ENCODE assay signal across 20 cellular contexts in the genomic region with DNA sequence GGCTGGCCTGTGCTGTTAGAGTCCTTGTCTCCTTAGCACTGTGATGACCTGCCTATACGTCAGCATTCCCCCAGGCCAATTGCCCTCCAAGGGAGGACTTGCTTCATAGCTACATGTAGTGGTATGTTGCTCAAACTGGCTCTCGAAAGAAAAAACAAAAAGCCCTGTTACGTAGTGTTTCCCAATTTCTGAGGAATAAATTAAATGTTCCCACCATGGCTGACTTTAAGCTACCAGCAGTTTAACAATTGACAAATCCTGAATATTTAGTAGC. TPM values are rescaled to one million over a fixed set of nuclear protein-coding genes. Genes with fewer than 3 reads are reported as not detected.
DNase-seq lines count a peak whose midpoint lies in the region; ATAC-seq and TF ChIP-seq lines count a peak whose summit lies in the region.
"Had no signal": no experiment of that assay in that cellular context is flagged by ENCODE, and none has a peak within 500 bp of the region (broad histone marks: within the 10 kb centered on the region; RNA-seq: fewer than 3 reads in every experiment).

No MANE protein-coding gene starts in this region.

- H3K9me3 Mint-ChIP-seq in mesothelial cell of epicardium (peaks cover 3% of the 10 kb centered on the region), T-cell (no peaks in the 10 kb centered on the region)
- H3K9me3 Mint-ChIP-seq: CD8-positive, alpha-beta memory T cell had no signal

- DNase-seq in PC-9 (peak in 1 of 2 experiments; percentile 48), mammary epithelial cell (peak; percentile 80), kidney tubule cell (ENCODE audit: low spot score) (peak; percentile 19), activated T-cell treated with anti-CD3 and anti-CD28 coated beads for 4 hours (no peak), mesothelial cell of epicardium (ENCODE audit: low spot score in 2 of 2, unreplicated experiment in 2 of 2) (no peak), T-cell (no peak)
- DNase-seq: ACHN; C1 segment of cervical spinal cord; CD8-positive, alpha-beta memory T cell; HFFc6; MM.1S; NCI-H1092 treated with DMSO at 0.1 percent for 48 hours; NCI-H146; NCI-H2081; NK-92 treated with Interleukin-12 subunit alpha and Interleukin-12 subunit beta, amount 100 ng/mL, for 24 hours; RPMI8226 had no signal

- H3K4me3 Mint-ChIP-seq in mesothelial cell of epicardium (no peak overlapping the region), T-cell (no peak overlapping the region)
- H3K4me3 Mint-ChIP-seq: CD8-positive, alpha-beta memory T cell; HFFc6 had no signal

- H3K4me1 ChIP-seq in PC-9 (replicated peaks; ENCODE audit: insufficient read depth) (peaks cover 69% of the 10 kb centered on the region), mammary epithelial cell (ENCODE audit: insufficient read depth, low read length) (peaks cover 39% of the 10 kb centered on the region)

- intact Hi-C loops in PC-9 (cut with micrococcal nuclease; ENCODE audit: unreplicated experiment): no loop called here
- intact Hi-C loops in mammary epithelial cell (cut with micrococcal nuclease): no loop called here

- peaks cover 5% of the 10 kb centered on the region; the same call in 1 of the 2 replicates for H3K9me3 ChIP-seq in PC-9 (ENCODE audit: insufficient read depth, low read depth)
- H3K9me3 ChIP-seq in mammary epithelial cell (replicated peaks; ENCODE audit: insufficient read depth, low read length): peaks cover 21% of the 10 kb centered on the region

- peaks cover 59% of the 10 kb centered on the region for H3F3A ChIP-seq in PC-9 (ENCODE audit: insufficient read depth, low read depth)

- H3K79me2 ChIP-seq in PC-9 (ENCODE audit: low read depth) (peaks cover 74% of the 10 kb centered on the region), mammary epithelial cell (ENCODE audit: insufficient read depth, low read length) (peaks cover 46% of the 10 kb centered on the region)

- H3K4me1 Mint-ChIP-seq in mesothelial cell of epicardium (peaks cover 2% of the 10 kb centered on the region), T-cell (peaks cover 3 to 24% (median 15%) of the 10 kb centered on the region in 3 donors)

- H2AFZ ChIP-seq in PC-9 (no peak overlapping the region), mammary epithelial cell (ENCODE audit: low read depth, low read length) (peak overlapping the region; percentile 1)

- 45% methylated on average over 3 of the region's 3 CpGs for WGBS in mammary epithelial cell (ENCODE audit: low coverage, missing lambda C conversion rate)

- ATAC-seq in GM19452 (IDR thresholded peaks at IDR 0.05; ENCODE audit: unreplicated experiment) (no peak), T-cell (replicated peaks in 1 of 4) (no peak)

- H3K27ac ChIP-seq in PC-9 (peak overlapping the region; percentile 32), mammary epithelial cell (ENCODE audit: insufficient read depth, low read depth, low read length) (peak overlapping the region; percentile 67)
- H3K27ac ChIP-seq: HL-60 had no signal

- no peaks in the 10 kb centered on the region for H3K9me2 ChIP-seq in PC-9 (ENCODE audit: insufficient read depth)

- H3K36me3 Mint-ChIP-seq in mesothelial cell of epicardium (no peaks in the 10 kb centered on the region), T-cell (peaks cover 26% of the 10 kb centered on the region)
- H3K36me3 Mint-ChIP-seq: CD8-positive, alpha-beta memory T cell had no signal

- H3K4me2 ChIP-seq in PC-9 (peak overlapping the region; percentile 32; the same call in 1 of the 2 replicates), mammary epithelial cell (ENCODE audit: insufficient read depth, low read depth, low read length) (no peak overlapping the region)

- CTCF ChIA-PET in PC-9 (lab: Charles Lee) (no interaction called here), mammary epithelial cell (lab: Charles Lee; ENCODE audit: low non-redundant PET) (interaction anchor here (0.7 kb wide), 1 partner anchor 571 kb away, joined by 4 read pairs; no protein-coding TSS in a partner anchor), T-cell (lab: Charles Lee) (no interaction called here)

- no peak for TF ChIP-seq CTCF in PC-9 (conservative IDR thresholded peaks at IDR 0.05)
- TF ChIP-seq CTCF in mammary epithelial cell (conservative IDR thresholded peaks at IDR 0.05 in 1 of 2, IDR thresholded peaks at IDR 0.05 in 1 of 2; ENCODE audit: extremely low read depth in 1 of 2, insufficient read depth in 1 of 2, low read depth in 1 of 2, low read length in 2 of 2): no peak
- no peak for TF ChIP-seq CTCF in mesothelial cell of epicardium (IDR thresholded peaks at IDR 0.05; ENCODE audit: unreplicated experiment)

- H4K20me1 ChIP-seq in PC-9 (ENCODE audit: insufficient read depth) (no peaks in the 10 kb centered on the region), mammary epithelial cell (ENCODE audit: insufficient read depth, low read length) (no peaks in the 10 kb centered on the region)

- POLR2A ChIA-PET in PC-9 (lab: Charles Lee; ENCODE audit: unreplicated experiment): no interaction called here
- POLR2A ChIA-PET in T-cell (lab: Charles Lee): no interaction called here

- H3K9ac ChIP-seq in mammary epithelial cell (ENCODE audit: insufficient read depth, low read length): no peak overlapping the region

- no peak overlapping the region for H3K4me3 ChIP-seq in PC-9
- H3K4me3 ChIP-seq in mammary epithelial cell (replicated peaks in 1 of 3; ENCODE audit: insufficient read depth in 1 of 3, low read depth in 2 of 3, low read length in 3 of 3): no peak overlapping the region

- H3K27me3 ChIP-seq in PC-9 (ENCODE audit: insufficient read depth, low read depth) (no peaks in the 10 kb centered on the region), mammary epithelial cell (ENCODE audit: insufficient read depth, low read length) (no peaks in the 10 kb centered on the region)

- H3K27me3 Mint-ChIP-seq in mesothelial cell of epicardium (ENCODE audit: low read depth) (peaks cover 6% of the 10 kb centered on the region), T-cell (no peaks in the 10 kb centered on the region)

- in situ Hi-C loops in mammary epithelial cell (cut with MboI; ENCODE audit: low sequenced_read_pairs in 2 of 2): no loop called here

- no peak overlapping the region for H3K27ac Mint-ChIP-seq in mesothelial cell of epicardium
- H3K27ac Mint-ChIP-seq in T-cell: no peak overlapping the region
- H3K27ac Mint-ChIP-seq: HFFc6 had no signal

- H3K36me3 ChIP-seq in PC-9 (ENCODE audit: low read depth) (peaks cover 23% of the 10 kb centered on the region), mammary epithelial cell (ENCODE audit: insufficient read depth, low read length) (peaks cover 2% of the 10 kb centered on the region)

- no TSS peak for BruUV-seq in PC-9 (replicated peaks; lab: Mats Ljungman, UMichigan)
- BruUV-seq in mammary epithelial cell (replicated peaks; lab: Mats Ljungman, UMichigan): no TSS peak

- dilution Hi-C loops in mammary epithelial cell (cut with HindIII; ENCODE audit: low sequenced_read_pairs): loop anchor here (25.0 kb wide), 1 partner anchor 313 kb away; no protein-coding TSS in a partner anchor

RNA-seq across cellular contexts. Expression of a gene that starts 54.6 kb away (rescaled TPM):
- 4.7 and 6.3 TPM in 2 replicates for total RNA-seq in PC-9 (2021)
- 10 to 100 TPM in 1 of 2 donors, under 1 TPM in 1; 0.67 to 19.9 TPM for total RNA-seq in mammary epithelial cell
- polyA plus RNA-seq in mammary epithelial cell: 11.1 TPM
- polyA minus RNA-seq in mammary epithelial cell: 27.6 TPM
- 0.89 to 1.0 TPM (median 0.99 TPM) in 3 replicates for total RNA-seq in mesothelial cell of epicardium
- 10 to 100 TPM in 4 of 5 donors, 1 to 10 TPM in 1; 8.2 to 15.4 (median 11.7) TPM for total RNA-seq in T-cell
- total RNA-seq: G401, HFFc6, NCI-H460 had no signal

Comparison
In these comparisons a context has a peak if more than half of its experiments do, and no peak if none do; other contexts are left out.
1. DNase-seq: peak in mammary epithelial cell (single experiment) and kidney tubule cell (single experiment); none in activated T-cell treated with anti-CD3 and anti-CD28 coated beads for 4 hours (single experiment), mesothelial cell of epicardium (0 of 2) and T-cell (0 of 34).